In the genomic region with DNA sequence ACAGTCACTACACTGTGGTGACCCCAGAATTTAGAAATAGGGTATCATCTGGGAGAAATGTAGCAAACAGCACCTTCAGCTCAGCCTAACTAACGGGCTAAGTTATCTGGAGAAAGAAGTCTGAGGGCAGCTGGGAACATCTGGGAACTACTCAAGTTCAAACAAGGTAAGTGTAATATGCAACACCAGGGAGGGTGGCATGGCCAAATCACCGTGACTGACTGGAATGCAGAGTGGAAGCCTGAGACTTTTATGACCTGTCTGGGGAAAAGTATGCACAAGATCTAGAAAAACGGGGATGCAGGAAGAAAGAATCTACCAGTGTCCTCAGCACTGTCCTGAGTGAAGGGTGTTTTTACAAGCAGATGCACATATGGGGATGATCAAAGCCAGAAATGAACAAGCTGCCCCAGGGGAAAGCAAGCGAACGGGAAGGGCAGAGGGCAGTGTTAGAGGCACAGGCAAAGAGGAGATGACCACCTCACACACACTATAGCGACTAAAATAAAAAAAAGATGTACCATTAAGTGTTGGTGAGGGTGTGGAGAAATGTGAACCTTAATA, we compare ENCODE assay signal across 14 cellular contexts. TPM values are rescaled to one million over a fixed set of nuclear protein-coding genes. Genes with fewer than 3 reads are reported as not detected.
A peak's percentile ranks its signal among the peaks of the same experiment; 100 is the strongest.
DNase-seq lines count a peak whose midpoint lies in the region; ATAC-seq and TF ChIP-seq lines count a peak whose summit lies in the region.
"Had no signal": no experiment of that assay in that cellular context is flagged by ENCODE, and none has a peak within 500 bp of the region (broad histone marks: within the 10 kb centered on the region; RNA-seq: fewer than 3 reads in every experiment).

No MANE protein-coding gene starts in this region.

- POLR2A ChIA-PET in CD4-positive, alpha-beta T cell (lab: Charles Lee) = interaction anchor here (0.6 to 7.8 kb wide), 8 partner anchors 9 to 73 kb away, joined by 3 to 100 read pairs (median 6); a partner anchor contains a TSS

- no peaks in the 10 kb centered on the region for H3K27me3 Mint-ChIP-seq in CD4-positive, alpha-beta T cell
- no peaks in the 10 kb centered on the region for H3K27me3 Mint-ChIP-seq in H9 (ENCODE audit: low read depth)
- H3K27me3 Mint-ChIP-seq in activated naive CD8-positive, alpha-beta T cell treated with anti-CD3 and anti-CD28 coated beads for 36 hours = no peaks in the 10 kb centered on the region
- no peaks in the 10 kb centered on the region for H3K27me3 Mint-ChIP-seq in nephron progenitor cell (ENCODE audit: low read depth, poor library complexity)
- no peaks in the 10 kb centered on the region for H3K27me3 Mint-ChIP-seq in stimulated activated naive B cell treated with anti-CD40 and anti-IgM and Interleukin-4, amounts not matched to agents 10 μg/mL and 1 μg/mL and 100 μg/mL, for 72 hours

- no peak overlapping the region for H3K56ac ChIP-seq in H9 (ENCODE audit: insufficient read length, low read depth, low read length)

- no peak overlapping the region for H3K9ac ChIP-seq in H9 (ENCODE audit: extremely low read depth, insufficient read length, low read length)

- H3K18ac ChIP-seq in H9 (ENCODE audit: insufficient read length, low read depth, low read length) = no peak overlapping the region

- H3K14ac ChIP-seq in H9 (ENCODE audit: insufficient read depth, low read length) = no peak overlapping the region

- no peak for ATAC-seq in CD4-positive, alpha-beta T cell (ENCODE audit: poor library complexity)
- no peak for ATAC-seq in stimulated activated naive B cell treated with anti-CD40 and anti-IgM and Interleukin-4, amounts not matched to agents 10 μg/mL and 1 μg/mL and 100 μg/mL, for 72 hours (replicated peaks)

- H4K91ac ChIP-seq in H9 (ENCODE audit: insufficient read length, low read depth, low read length) = no peak overlapping the region

- no peak overlapping the region for H4K8ac ChIP-seq in H9 (replicated peaks; ENCODE audit: insufficient read length, low read depth, low read length)

- no peak for DNase-seq in CD4-positive, alpha-beta T cell
- DNase-seq in H9 (no peak), nephron progenitor cell (peak; percentile 29), GF-D8 (lab: John Stamatoyannopoulos, UW) (no peak), T1000 (lab: John Stamatoyannopoulos, UW) (no peak)
- no peak for DNase-seq in activated naive CD8-positive, alpha-beta T cell treated with anti-CD3 and anti-CD28 coated beads for 36 hours
- DNase-seq in stimulated activated naive B cell treated with anti-CD40 and anti-IgM and Interleukin-4, amounts not matched to agents 10 μg/mL and 1 μg/mL and 100 μg/mL, for 72 hours = no peak
- DNase-seq: activated gamma-delta T cell treated with Interleukin-2 at 50 U/mL for 16 hours, Kasumi-1, mesenchymal stem cell, NCI-H1694, NCI-H510A treated with DMSO at 0.1 percent for 48 hours, OCI-M1, small intestine had no signal

- peaks cover 3% of the 10 kb centered on the region for H3K79me1 ChIP-seq in H9 (ENCODE audit: insufficient read depth, low read depth, low read length, poor library complexity, severe bottlenecking)

- no peaks in the 10 kb centered on the region for H3K9me3 ChIP-seq in CD4-positive, alpha-beta T cell (ENCODE audit: control insufficient read depth, low read length)
- no peaks in the 10 kb centered on the region for H3K9me3 ChIP-seq in H9 (ENCODE audit: control insufficient read depth, low read depth, low read length)

- no peak overlapping the region for H2AFZ ChIP-seq in H9 (ENCODE audit: low read length)

- no peak overlapping the region for H3K4me2 ChIP-seq in H9 (ENCODE audit: insufficient read depth, insufficient read length, low read length)

- no peak overlapping the region for H2BK15ac ChIP-seq in H9 (ENCODE audit: low read depth, low read length)

- intact Hi-C loops in CD4-positive, alpha-beta T cell (cut with DNase I, micrococcal nuclease) = loop anchor here in 1 of 2 experiments (5.0 kb wide), 1 partner anchor 51 kb away; no protein-coding TSS in a partner anchor

- H2BK5ac ChIP-seq in H9 (ENCODE audit: insufficient read length, low read length) = no peak overlapping the region

- H3K4ac ChIP-seq in H9 (ENCODE audit: low read depth, low read length) = no peak overlapping the region

- peaks cover 24% of the 10 kb centered on the region for H3K4me1 ChIP-seq in H9 (ENCODE audit: insufficient read depth, low read length)

- H4K20me1 ChIP-seq in H9 (ENCODE audit: control insufficient read depth, insufficient read depth, insufficient read length) = no peaks in the 10 kb centered on the region

- WGBS in H9 (ENCODE audit: extremely low coverage, insufficient read length, low lambda C conversion rate) = no CpG with 5 or more reads among the region's 6 CpGs

- peaks cover 86% of the 10 kb centered on the region for H3K4me1 Mint-ChIP-seq in CD4-positive, alpha-beta T cell (ENCODE audit: low read depth)
- peaks cover 44 to 57% of the 10 kb centered on the region in 2 experiments for H3K4me1 Mint-ChIP-seq in H9
- peaks cover 68% of the 10 kb centered on the region for H3K4me1 Mint-ChIP-seq in activated naive CD8-positive, alpha-beta T cell treated with anti-CD3 and anti-CD28 coated beads for 36 hours
- H3K4me1 Mint-ChIP-seq in nephron progenitor cell = peaks cover 59% of the 10 kb centered on the region
- peaks cover 21 to 44% of the 10 kb centered on the region in 2 donors for H3K4me1 Mint-ChIP-seq in stimulated activated naive B cell treated with anti-CD40 and anti-IgM and Interleukin-4, amounts not matched to agents 10 μg/mL and 1 μg/mL and 100 μg/mL, for 72 hours

- H3K27ac Mint-ChIP-seq in CD4-positive, alpha-beta T cell = peak overlapping the region; percentile 94
- H3K27ac Mint-ChIP-seq in H9 = peak overlapping the region in 2 of 3 experiments; percentile 1 to 38; a peak in 2 of 7 replicates
- peak overlapping the region; percentile 75 for H3K27ac Mint-ChIP-seq in activated naive CD8-positive, alpha-beta T cell treated with anti-CD3 and anti-CD28 coated beads for 36 hours
- peak overlapping the region; percentile 89 for H3K27ac Mint-ChIP-seq in nephron progenitor cell
- H3K27ac Mint-ChIP-seq in stimulated activated naive B cell treated with anti-CD40 and anti-IgM and Interleukin-4, amounts not matched to agents 10 μg/mL and 1 μg/mL and 100 μg/mL, for 72 hours = no peak overlapping the region

- peaks cover 62% of the 10 kb centered on the region for H3K36me3 Mint-ChIP-seq in CD4-positive, alpha-beta T cell (ENCODE audit: low read depth)
- peaks cover 5 to 25% (median 10%) of the 10 kb centered on the region in 3 experiments; a peak in 6 of 7 replicates for H3K36me3 Mint-ChIP-seq in H9 (ENCODE audit: insufficient read depth in 1 of 3, low read depth in 3 of 3)
- H3K36me3 Mint-ChIP-seq in activated naive CD8-positive, alpha-beta T cell treated with anti-CD3 and anti-CD28 coated beads for 36 hours = peaks cover 18% of the 10 kb centered on the region
- H3K36me3 Mint-ChIP-seq in nephron progenitor cell (ENCODE audit: low read depth) = peaks cover 42% of the 10 kb centered on the region
- H3K36me3 Mint-ChIP-seq in stimulated activated naive B cell treated with anti-CD40 and anti-IgM and Interleukin-4, amounts not matched to agents 10 μg/mL and 1 μg/mL and 100 μg/mL, for 72 hours = peaks cover 19 to 21% of the 10 kb centered on the region in 2 donors

- CTCF ChIA-PET in CD4-positive, alpha-beta T cell (lab: Charles Lee) = interaction anchor here (0.7 to 2.7 kb wide), 2 partner anchors 10 to 59 kb away, joined by 3 to 15 read pairs; no protein-coding TSS in a partner anchor

- no peak overlapping the region for H3T11ph ChIP-seq in H9 (ENCODE audit: low read length)

- H3K79me2 ChIP-seq in H9 (ENCODE audit: insufficient read depth, low read length) = peaks cover 14% of the 10 kb centered on the region; the same call in 1 of the 2 replicates

- H2BK12ac ChIP-seq in H9 (ENCODE audit: insufficient read length, low read depth, low read length) = no peak overlapping the region

- H4K5ac ChIP-seq in H9 (ENCODE audit: insufficient read length, low read depth, low read length) = no peak overlapping the region

- H2BK20ac ChIP-seq in H9 (ENCODE audit: low read depth, low read length, poor library complexity, severe bottlenecking) = no peak overlapping the region

- H3K27me3 ChIP-seq in CD4-positive, alpha-beta T cell (ENCODE audit: control insufficient read depth, insufficient read depth, low read length) = no peaks in the 10 kb centered on the region
- H3K27me3 ChIP-seq in H9 (ENCODE audit: insufficient read depth, low read length) = no peaks in the 10 kb centered on the region

- no peak overlapping the region for H2AK5ac ChIP-seq in H9 (ENCODE audit: insufficient read length, low read length)

- H3K9me3 Mint-ChIP-seq in CD4-positive, alpha-beta T cell = no peaks in the 10 kb centered on the region
- H3K9me3 Mint-ChIP-seq in H9 (no peaks in the 10 kb centered on the region), nephron progenitor cell (peaks cover 7% of the 10 kb centered on the region)
- no peaks in the 10 kb centered on the region for H3K9me3 Mint-ChIP-seq in activated naive CD8-positive, alpha-beta T cell treated with anti-CD3 and anti-CD28 coated beads for 36 hours
- no peaks in the 10 kb centered on the region for H3K9me3 Mint-ChIP-seq in stimulated activated naive B cell treated with anti-CD40 and anti-IgM and Interleukin-4, amounts not matched to agents 10 μg/mL and 1 μg/mL and 100 μg/mL, for 72 hours

- no peak for TF ChIP-seq CTCF in CD4-positive, alpha-beta T cell (IDR thresholded peaks at IDR 0.05)
- TF ChIP-seq CTCF in H9 (conservative IDR thresholded peaks at IDR 0.05) (no peak), nephron progenitor cell (IDR thresholded peaks at IDR 0.05) (no peak)

- no peak overlapping the region for H2BK120ac ChIP-seq in H9 (ENCODE audit: low read depth, low read length, poor library complexity, severe bottlenecking)

- H3K4me3 Mint-ChIP-seq in CD4-positive, alpha-beta T cell = peak overlapping the region; percentile 32
- H3K4me3 Mint-ChIP-seq in H9 (no peak overlapping the region), nephron progenitor cell (peak overlapping the region; percentile 16)
- no peak overlapping the region for H3K4me3 Mint-ChIP-seq in activated naive CD8-positive, alpha-beta T cell treated with anti-CD3 and anti-CD28 coated beads for 36 hours
- no peak overlapping the region for H3K4me3 Mint-ChIP-seq in stimulated activated naive B cell treated with anti-CD40 and anti-IgM and Interleukin-4, amounts not matched to agents 10 μg/mL and 1 μg/mL and 100 μg/mL, for 72 hours

- H3K23ac ChIP-seq in H9 (ENCODE audit: insufficient read length, low read depth, low read length) = no peak overlapping the region

- H3K23me2 ChIP-seq in H9 (ENCODE audit: insufficient read length, low read depth, low read length, poor library complexity, severe bottlenecking) = no peaks in the 10 kb centered on the region

- peak overlapping the region; percentile 37 for H3K27ac ChIP-seq in CD4-positive, alpha-beta T cell (ENCODE audit: low read depth, low read length)
- no peak overlapping the region for H3K27ac ChIP-seq in H9 (ENCODE audit: insufficient read length, low read depth, low read length)

RNA-seq across cellular contexts. Expression of a gene that starts 59.9 kb away (rescaled TPM):
- 100 to 1,000 TPM; 115 to 123 TPM for total RNA-seq in CD4-positive, alpha-beta T cell
- total RNA-seq in H9 (2021) = 52.3 and 54.7 TPM in 2 replicates
- total RNA-seq in activated naive CD8-positive, alpha-beta T cell treated with anti-CD3 and anti-CD28 coated beads for 36 hours = 10 to 100 TPM; 22.0 to 25.1 TPM

Comparison
In these comparisons a context has a peak if more than half of its experiments do, and no peak if none do; other contexts are left out.
1. H3K4me3 Mint-ChIP-seq: peak in CD4-positive, alpha-beta T cell (single experiment) and nephron progenitor cell (single experiment); none in H9 (0 of 2), activated naive CD8-positive, alpha-beta T cell treated with anti-CD3 and anti-CD28 coated beads for 36 hours (single experiment) and stimulated activated naive B cell treated with anti-CD40 and anti-IgM and Interleukin-4, amounts not matched to agents 10 μg/mL and 1 μg/mL and 100 μg/mL, for 72 hours (0 of 2).